In the genomic region with DNA sequence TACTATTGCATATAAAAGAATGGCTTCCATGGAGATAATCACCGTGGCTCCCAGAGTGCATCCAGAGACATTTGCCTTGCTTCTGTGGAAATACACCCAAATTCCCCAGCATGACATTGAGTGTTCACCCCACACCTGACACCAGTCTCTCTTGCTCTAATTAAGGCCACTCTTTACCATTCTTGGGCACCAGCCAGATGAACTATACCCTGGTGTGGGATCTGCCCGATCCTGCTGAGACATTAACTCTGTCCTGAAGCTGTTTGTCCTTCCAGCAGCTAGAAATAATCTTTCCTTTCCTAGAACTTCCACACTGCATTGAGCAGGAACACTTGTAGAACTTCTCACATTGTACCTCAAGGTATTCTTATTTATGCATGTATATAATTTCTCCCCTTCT, we compare ENCODE assay signal across 1 cellular context.
TF ChIP-seq lines count a peak whose summit lies in the region.

No MANE protein-coding gene starts in this region.

TF ChIP-seq in HepG2, 621 proteins besides CTCF, POLR2A, EP300 and RAD21 (continued from another document):
- TF ChIP-seq, protein P1, sequence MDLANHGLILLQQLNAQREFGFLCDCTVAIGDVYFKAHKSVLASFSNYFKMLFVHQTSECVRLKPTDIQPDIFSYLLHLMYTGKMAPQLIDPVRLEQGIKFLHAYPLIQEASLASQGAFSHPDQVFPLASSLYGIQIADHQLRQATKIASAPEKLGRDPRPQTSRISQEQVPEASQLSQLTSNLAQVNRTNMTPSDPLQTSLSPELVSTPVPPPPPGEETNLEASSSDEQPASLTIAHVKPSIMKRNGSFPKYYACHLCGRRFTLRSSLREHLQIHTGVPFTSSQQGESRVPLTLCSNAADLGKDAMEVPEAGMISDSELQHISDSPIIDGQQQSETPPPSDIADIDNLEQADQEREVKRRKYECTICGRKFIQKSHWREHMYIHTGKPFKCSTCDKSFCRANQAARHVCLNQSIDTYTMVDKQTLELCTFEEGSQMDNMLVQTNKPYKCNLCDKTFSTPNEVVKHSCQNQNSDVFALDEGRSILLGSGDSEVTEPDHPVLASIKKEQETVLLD (CRISPR knock-in tag; IDR thresholded peaks at IDR 0.05; ENCODE audit: low read depth) = no peak
- TF ChIP-seq, protein P2, sequence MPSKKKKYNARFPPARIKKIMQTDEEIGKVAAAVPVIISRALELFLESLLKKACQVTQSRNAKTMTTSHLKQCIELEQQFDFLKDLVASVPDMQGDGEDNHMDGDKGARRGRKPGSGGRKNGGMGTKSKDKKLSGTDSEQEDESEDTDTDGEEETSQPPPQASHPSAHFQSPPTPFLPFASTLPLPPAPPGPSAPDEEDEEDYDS (CRISPR knock-in tag; IDR thresholded peaks at IDR 0.05) = no peak
- TF ChIP-seq IKZF4 (CRISPR knock-in tag; IDR thresholded peaks at IDR 0.05; ENCODE audit: borderline replicate concordance, low read depth, not compliant biosample characterization) (no peak), ZNF235 (CRISPR knock-in tag; IDR thresholded peaks at IDR 0.05; ENCODE audit: borderline replicate concordance) (no peak)
